ENCODE assay signal across 24 cellular contexts in genomic region chr2:55848096-55848495, GRCh38.
"Had no signal": no experiment of that assay in that cellular context is flagged by ENCODE, and none has a peak within 500 bp of the region (broad histone marks: within the 10 kb centered on the region; RNA-seq: fewer than 3 reads in every experiment).

No MANE protein-coding gene starts in this region.

- H3K27ac ChIP-seq: ascending aorta, body of pancreas, KMS-11, SK-N-MC, VCaP had no signal

- H3K9me3 ChIP-seq: ascending aorta, body of pancreas, MG63 had no signal

- H3K4me3 ChIP-seq: ascending aorta, body of pancreas, MG63, SK-N-MC had no signal

- H3K9me3 Mint-ChIP-seq: activated CD4-positive, alpha-beta memory T cell treated with anti-CD3 and anti-CD28 coated beads for 36 hours; activated CD4-positive, alpha-beta T cell treated with anti-CD3 and anti-CD28 coated beads, Interleukin-2, amount 10 ng/mL, durations not matched to agents 7 days and 5 days; activated naive CD8-positive, alpha-beta T cell treated with anti-CD3 and anti-CD28 coated beads, Interleukin-2, amount 50 U/mL, for 24 hours; activated T-cell treated with anti-CD3 and anti-CD28 coated beads, Interleukin-2, amount 50 U/mL, for 4 hours; activated T-helper 2 cell treated with anti-CD3 and anti-CD28 coated beads, Interferon-gamma antibody, Interleukin-2, Interleukin-4, amounts not matched to agents 10 μg/mL and 5 μg/mL and 100 μg/mL, durations not matched to agents 14 hours and 24 hours and 36 hours had no signal

- H3K27ac Mint-ChIP-seq: activated CD4-positive, alpha-beta memory T cell treated with anti-CD3 and anti-CD28 coated beads for 36 hours; activated CD4-positive, alpha-beta T cell treated with anti-CD3 and anti-CD28 coated beads, Interleukin-2, amount 10 ng/mL, durations not matched to agents 7 days and 5 days; activated naive CD8-positive, alpha-beta T cell treated with anti-CD3 and anti-CD28 coated beads, Interleukin-2, amount 50 U/mL, for 24 hours; activated T-helper 2 cell treated with anti-CD3 and anti-CD28 coated beads, Interferon-gamma antibody, Interleukin-2, Interleukin-4, amounts not matched to agents 10 μg/mL and 5 μg/mL and 100 μg/mL, durations not matched to agents 14 hours and 24 hours and 36 hours had no signal

- H3K4me2 ChIP-seq: KMS-11 had no signal

- H3K4me1 Mint-ChIP-seq: activated CD4-positive, alpha-beta T cell treated with anti-CD3 and anti-CD28 coated beads, Interleukin-2, amount 10 ng/mL, durations not matched to agents 7 days and 5 days; activated naive CD8-positive, alpha-beta T cell treated with anti-CD3 and anti-CD28 coated beads, Interleukin-2, amount 50 U/mL, for 24 hours had no signal

- H3K27me3 ChIP-seq: ascending aorta, body of pancreas, MG63 had no signal

- ATAC-seq: activated naive CD8-positive, alpha-beta T cell treated with anti-CD3 and anti-CD28 coated beads, Interleukin-2, amount 50 U/mL, for 24 hours; activated T-cell treated with anti-CD3 and anti-CD28 coated beads, Interleukin-2, amount 50 U/mL, for 4 hours; body of pancreas; Right ventricle myocardium inferior had no signal

- H3K27me3 Mint-ChIP-seq: activated naive CD8-positive, alpha-beta T cell treated with anti-CD3 and anti-CD28 coated beads, Interleukin-2, amount 50 U/mL, for 24 hours had no signal

- H3K4me3 Mint-ChIP-seq: activated CD4-positive, alpha-beta memory T cell treated with anti-CD3 and anti-CD28 coated beads for 36 hours; activated CD4-positive, alpha-beta T cell treated with anti-CD3 and anti-CD28 coated beads, Interleukin-2, amount 10 ng/mL, durations not matched to agents 7 days and 5 days; activated naive CD8-positive, alpha-beta T cell treated with anti-CD3 and anti-CD28 coated beads, Interleukin-2, amount 50 U/mL, for 24 hours; activated T-cell treated with anti-CD3 and anti-CD28 coated beads, Interleukin-2, amount 50 U/mL, for 4 hours had no signal

- H3K36me3 Mint-ChIP-seq: activated CD4-positive, alpha-beta memory T cell treated with anti-CD3 and anti-CD28 coated beads for 36 hours had no signal

- H3K36me3 ChIP-seq: ascending aorta, MG63 had no signal

- H3K9ac ChIP-seq: KMS-11 had no signal

- DNase-seq: activated CD4-positive, alpha-beta memory T cell treated with anti-CD3 and anti-CD28 coated beads for 36 hours; activated CD4-positive, alpha-beta T cell treated with anti-CD3 and anti-CD28 coated beads, Interleukin-2, amount 10 ng/mL, durations not matched to agents 7 days and 5 days; activated CD4-positive, CD25-positive, alpha-beta regulatory T cell; activated CD8-positive, alpha-beta memory T cell treated with anti-CD3 and anti-CD28 coated beads for 24 hours; activated naive CD4-positive, alpha-beta T cell treated with anti-CD3 and anti-CD28 coated beads, Interleukin-2, amount 50 U/mL, for 16 hours; activated naive CD8-positive, alpha-beta T cell treated with anti-CD3 and anti-CD28 coated beads, Interleukin-2, amount 50 U/mL, for 24 hours; activated T-cell treated with anti-CD3 and anti-CD28 coated beads, Interleukin-2, amount 50 U/mL, for 4 hours; amniotic stem cell; body of pancreas; central memory CD4-positive, alpha-beta T cell; MG63; NCI-H1105 treated with DMSO at 0.1 percent for 48 hours; NCI-H1436 treated with DMSO at 0.1 percent for 48 hours; NCI-H187; NCI-H2081 treated with DMSO at 0.1 percent for 48 hours; NCI-H446; NCI-H524; T-helper 1 cell had no signal
